ENCODE assay signal across 1 cellular context in genomic region chr7:106114735-106115383, GRCh38.
TF ChIP-seq lines count a peak whose summit lies in the region.

No MANE protein-coding gene starts in this region.

TF ChIP-seq in K562, 482 proteins besides CTCF, POLR2A, EP300 and RAD21 (continued from another document):
- no peak for TF ChIP-seq ZBTB12 (CRISPR knock-in tag; IDR thresholded peaks at IDR 0.05)
